ENCODE assay signal across 25 cellular contexts in genomic region chr11:92130432-92130831, GRCh38.
A peak's percentile ranks its signal among the peaks of the same experiment; 100 is the strongest.
DNase-seq lines count a peak whose midpoint lies in the region; ATAC-seq and TF ChIP-seq lines count a peak whose summit lies in the region.
"Had no signal": no experiment of that assay in that cellular context is flagged by ENCODE, and none has a peak within 500 bp of the region (broad histone marks: within the 10 kb centered on the region; RNA-seq: fewer than 3 reads in every experiment).

No MANE protein-coding gene starts in this region.

- intact Hi-C loops in OCI-LY7 (cut with micrococcal nuclease; ENCODE audit: unreplicated experiment), result no loop called here

- H3K4me3 ChIP-seq in AG09309 (ENCODE audit: control insufficient read depth, low read depth, low read length) (no peak overlapping the region), brain microvascular endothelial cell (ENCODE audit: low read depth, low read length) (no peak overlapping the region), OCI-LY7 (ENCODE audit: low read depth, low read length, poor library complexity, severe bottlenecking) (no peak overlapping the region)
- H3K4me3 ChIP-seq: cardiac muscle cell, tibial artery had no signal

- H3K27ac ChIP-seq in brain microvascular endothelial cell (no peak overlapping the region), OCI-LY7 (ENCODE audit: low read depth, low read length, poor library complexity, severe bottlenecking) (no peak overlapping the region)
- H3K27ac ChIP-seq: cardiac muscle cell, tibial artery had no signal

- H3K4me3 Mint-ChIP-seq in stimulated activated effector memory CD8-positive, alpha-beta T cell treated with anti-CD3 and anti-CD28 coated beads, Interleukin-12 subunit alpha, Interleukin-12 subunit beta, amount 100 ng/mL, for 72 hours, result no peak overlapping the region
- H3K4me3 Mint-ChIP-seq: activated CD4-positive, alpha-beta T cell treated with anti-CD3 and anti-CD28 coated beads, Interleukin-2, amount 10 ng/mL, durations not matched to agents 24 days and 14 days; activated naive CD8-positive, alpha-beta T cell treated with anti-CD3 and anti-CD28 coated beads, Interleukin-2, amount 10 ng/mL, durations not matched to agents 7 days and 5 days; activated T-helper 17 cell treated with anti-CD3 and anti-CD28 coated beads, Interleukin-2, amount 50 U/mL, for 72 hours; CD4-positive, alpha-beta memory T cell; nephron had no signal

- H3K9me3 Mint-ChIP-seq in stimulated activated effector memory CD8-positive, alpha-beta T cell treated with anti-CD3 and anti-CD28 coated beads, Interleukin-12 subunit alpha, Interleukin-12 subunit beta, amount 100 ng/mL, for 72 hours, result peaks cover 25% of the 10 kb centered on the region
- H3K9me3 Mint-ChIP-seq: activated naive CD8-positive, alpha-beta T cell treated with anti-CD3 and anti-CD28 coated beads, Interleukin-2, amount 10 ng/mL, durations not matched to agents 7 days and 5 days had no signal

- H3K36me3 Mint-ChIP-seq in stimulated activated effector memory CD8-positive, alpha-beta T cell treated with anti-CD3 and anti-CD28 coated beads, Interleukin-12 subunit alpha, Interleukin-12 subunit beta, amount 100 ng/mL, for 72 hours, result no peaks in the 10 kb centered on the region
- H3K36me3 Mint-ChIP-seq: activated naive CD8-positive, alpha-beta T cell treated with anti-CD3 and anti-CD28 coated beads, Interleukin-2, amount 10 ng/mL, durations not matched to agents 7 days and 5 days; CD4-positive, alpha-beta memory T cell had no signal

- H4K20me1 ChIP-seq in OCI-LY7 (ENCODE audit: insufficient read depth, low read length), result no peaks in the 10 kb centered on the region

- in situ Hi-C loops in brain microvascular endothelial cell (cut with HindIII; ENCODE audit: low pct_ligation_motif_present, low sequenced_read_pairs), result no loop called here

- no peaks in the 10 kb centered on the region for H3K4me1 ChIP-seq in OCI-LY7 (ENCODE audit: insufficient read depth, low read length, poor library complexity, severe bottlenecking)
- H3K4me1 ChIP-seq: tibial artery had no signal

- ATAC-seq in stimulated activated effector memory CD8-positive, alpha-beta T cell treated with anti-CD3 and anti-CD28 coated beads, Interleukin-12 subunit alpha, Interleukin-12 subunit beta, amount 100 ng/mL, for 72 hours, result no peak
- ATAC-seq in HG02763 (IDR thresholded peaks at IDR 0.05; ENCODE audit: unreplicated experiment), result no peak
- ATAC-seq: activated T-helper 17 cell treated with anti-CD3 and anti-CD28 coated beads, Interleukin-2, amount 50 U/mL, for 72 hours; left cardiac atrium; stimulated activated naive CD8-positive, alpha-beta T cell treated with anti-CD3 and anti-CD28 coated beads, Interleukin-15, Interleukin-2, amounts not matched to agents 100 U/mL and 50 U/mL, for 24 hours had no signal

- no peak overlapping the region for H3K4me2 ChIP-seq in OCI-LY7 (ENCODE audit: low read length)

- no TSS peak for BruUV-seq in OCI-LY7 (replicated peaks; lab: Mats Ljungman, UMichigan)

- no peaks in the 10 kb centered on the region for H3K9me3 ChIP-seq in OCI-LY7 (ENCODE audit: low read length)
- H3K9me3 ChIP-seq: tibial artery had no signal

- peak; percentile 16 for DNase-seq in AG09309 (ENCODE audit: low read depth)
- DNase-seq in M059J (ENCODE audit: low read depth), result peak; percentile 65
- peak; percentile 24 for DNase-seq in brain microvascular endothelial cell
- peak; percentile 6 for DNase-seq in glomerular visceral epithelial cell (ENCODE audit: extremely low spot score)
- DNase-seq in stimulated activated effector memory CD8-positive, alpha-beta T cell treated with anti-CD3 and anti-CD28 coated beads, Interleukin-12 subunit alpha, Interleukin-12 subunit beta, amount 100 ng/mL, for 72 hours (ENCODE audit: low spot score in 2 of 2), result no peak
- DNase-seq in OCI-LY7 (ENCODE audit: low spot score), result no peak
- no peak for DNase-seq in activated CD4-positive, alpha-beta T cell treated with anti-CD3 and anti-CD28 coated beads for 48 hours
- DNase-seq: activated CD4-positive, alpha-beta T cell treated with anti-CD3 and anti-CD28 coated beads, Interleukin-2, amount 10 ng/mL, durations not matched to agents 24 days and 14 days; activated naive CD8-positive, alpha-beta T cell treated with anti-CD3 and anti-CD28 coated beads, Interleukin-2, amount 10 ng/mL, durations not matched to agents 7 days and 5 days; CD4-positive, alpha-beta memory T cell; dermis blood vessel endothelial cell; DMS153; GF-D8; H7; left cardiac atrium; NCI-H1092 treated with DMSO at 0.1 percent for 48 hours; NCI-H2107; NCI-H510A treated with DMSO at 0.1 percent for 48 hours; stimulated activated CD4-positive, alpha-beta T cell treated with anti-CD3 and anti-CD28 coated beads, Interleukin-2, amount 100 ng/mL, for 24 hours; stimulated activated naive CD8-positive, alpha-beta T cell treated with anti-CD3 and anti-CD28 coated beads, Interleukin-15, Interleukin-2, amounts not matched to agents 100 U/mL and 50 U/mL, for 24 hours; tibial artery had no signal

- H2AFZ ChIP-seq in OCI-LY7 (ENCODE audit: low read length), result no peak overlapping the region

- no peaks in the 10 kb centered on the region for H3K79me2 ChIP-seq in OCI-LY7 (ENCODE audit: insufficient read depth, low read depth, low read length)

- H3K27me3 ChIP-seq in brain microvascular endothelial cell (replicated peaks), result no peaks in the 10 kb centered on the region
- H3K27me3 ChIP-seq: tibial artery had no signal

- TF ChIP-seq CTCF in AG09309 (IDR thresholded peaks at IDR 0.05; ENCODE audit: control insufficient read depth, insufficient read depth, low read depth, low read length, missing control alignments) (no peak), brain microvascular endothelial cell (IDR thresholded peaks at IDR 0.05; ENCODE audit: low read depth, low read length, missing control alignments) (no peak), OCI-LY7 (conservative IDR thresholded peaks at IDR 0.05; ENCODE audit: low read length) (no peak)

- H3K9me2 ChIP-seq in OCI-LY7 (ENCODE audit: insufficient read depth, low read length), result no peaks in the 10 kb centered on the region

- POLR2A ChIA-PET in OCI-LY7 (lab: Charles Lee), result no interaction called here

- CTCF ChIA-PET in OCI-LY7 (lab: Charles Lee; ENCODE audit: unreplicated experiment), result no interaction called here

- H3K36me3 ChIP-seq in brain microvascular endothelial cell (replicated peaks), result no peaks in the 10 kb centered on the region
- H3K36me3 ChIP-seq in OCI-LY7 (ENCODE audit: insufficient read depth, low read length), result no peaks in the 10 kb centered on the region
- H3K36me3 ChIP-seq: cardiac muscle cell, tibial artery had no signal

- no peak overlapping the region for H3K27ac Mint-ChIP-seq in stimulated activated effector memory CD8-positive, alpha-beta T cell treated with anti-CD3 and anti-CD28 coated beads, Interleukin-12 subunit alpha, Interleukin-12 subunit beta, amount 100 ng/mL, for 72 hours
- H3K27ac Mint-ChIP-seq: activated CD4-positive, alpha-beta T cell treated with anti-CD3 and anti-CD28 coated beads, Interleukin-2, amount 10 ng/mL, durations not matched to agents 24 days and 14 days; activated naive CD8-positive, alpha-beta T cell treated with anti-CD3 and anti-CD28 coated beads, Interleukin-2, amount 10 ng/mL, durations not matched to agents 7 days and 5 days; activated T-helper 17 cell treated with anti-CD3 and anti-CD28 coated beads, Interleukin-2, amount 50 U/mL, for 72 hours; CD4-positive, alpha-beta memory T cell; nephron had no signal

- H3K4me1 Mint-ChIP-seq in stimulated activated effector memory CD8-positive, alpha-beta T cell treated with anti-CD3 and anti-CD28 coated beads, Interleukin-12 subunit alpha, Interleukin-12 subunit beta, amount 100 ng/mL, for 72 hours, result no peaks in the 10 kb centered on the region
- H3K4me1 Mint-ChIP-seq: activated CD4-positive, alpha-beta T cell treated with anti-CD3 and anti-CD28 coated beads, Interleukin-2, amount 10 ng/mL, durations not matched to agents 24 days and 14 days; activated naive CD8-positive, alpha-beta T cell treated with anti-CD3 and anti-CD28 coated beads, Interleukin-2, amount 10 ng/mL, durations not matched to agents 7 days and 5 days; activated T-helper 17 cell treated with anti-CD3 and anti-CD28 coated beads, Interleukin-2, amount 50 U/mL, for 72 hours; CD4-positive, alpha-beta memory T cell; nephron had no signal

Comparison
In these comparisons a context has a peak if more than half of its experiments do, and no peak if none do; other contexts are left out.
1. DNase-seq: peak in AG09309 (single experiment), M059J (single experiment), brain microvascular endothelial cell (single experiment) and glomerular visceral epithelial cell (single experiment); none in stimulated activated effector memory CD8-positive, alpha-beta T cell treated with anti-CD3 and anti-CD28 coated beads, Interleukin-12 subunit alpha, Interleukin-12 subunit beta, amount 100 ng/mL, for 72 hours (0 of 2), OCI-LY7 (single experiment) and activated CD4-positive, alpha-beta T cell treated with anti-CD3 and anti-CD28 coated beads for 48 hours (single experiment).